19 cellular contexts compared by ENCODE assay signal in genomic region chr14:81889529-81889928, GRCh38.
"Had no signal": no experiment of that assay in that cellular context is flagged by ENCODE, and none has a peak within 500 bp of the region (broad histone marks: within the 10 kb centered on the region; RNA-seq: fewer than 3 reads in every experiment).

No MANE protein-coding gene starts in this region.

- DNase-seq: effector memory CD4-positive, alpha-beta T cell; gastrocnemius medialis; islet precursor cell; left lung; mesenchymal stem cell; midbrain; occipital lobe; pancreas; psoas muscle; retina; sigmoid colon; stimulated activated CD4-positive, alpha-beta T cell treated with anti-CD3 and anti-CD28 coated beads, Interleukin-2, amount 100 ng/mL, for 24 hours; stimulated activated CD4-positive, alpha-beta T cell treated with anti-CD3 and anti-CD28 coated beads, Interleukin-4, amount 100 ng/mL, for 4 hours; stimulated activated naive B cell treated with anti-CD40 and anti-IgM and Interleukin-4, amounts not matched to agents 10 μg/mL and 1 μg/mL and 100 μg/mL, for 72 hours; stimulated activated naive CD8-positive, alpha-beta T cell treated with anti-CD3 and anti-CD28 coated beads, Interleukin-15, amount 100 ng/mL, for 72 hours; substantia nigra; transverse colon had no signal

- H3K27me3 Mint-ChIP-seq: stimulated activated naive B cell treated with anti-CD40 and anti-IgM and Interleukin-4, amounts not matched to agents 10 μg/mL and 1 μg/mL and 100 μg/mL, for 72 hours; stimulated activated naive CD8-positive, alpha-beta T cell treated with anti-CD3 and anti-CD28 coated beads, Interleukin-15, amount 100 ng/mL, for 72 hours had no signal

- H3K27ac Mint-ChIP-seq: nephron; stimulated activated naive B cell treated with anti-CD40 and anti-IgM and Interleukin-4, amounts not matched to agents 10 μg/mL and 1 μg/mL and 100 μg/mL, for 72 hours; stimulated activated naive CD8-positive, alpha-beta T cell treated with anti-CD3 and anti-CD28 coated beads, Interleukin-15, amount 100 ng/mL, for 72 hours had no signal

- H3K4me3 Mint-ChIP-seq: nephron; stimulated activated naive B cell treated with anti-CD40 and anti-IgM and Interleukin-4, amounts not matched to agents 10 μg/mL and 1 μg/mL and 100 μg/mL, for 72 hours; stimulated activated naive CD8-positive, alpha-beta T cell treated with anti-CD3 and anti-CD28 coated beads, Interleukin-15, amount 100 ng/mL, for 72 hours had no signal

- H3K4me1 Mint-ChIP-seq: nephron; stimulated activated naive B cell treated with anti-CD40 and anti-IgM and Interleukin-4, amounts not matched to agents 10 μg/mL and 1 μg/mL and 100 μg/mL, for 72 hours; stimulated activated naive CD8-positive, alpha-beta T cell treated with anti-CD3 and anti-CD28 coated beads, Interleukin-15, amount 100 ng/mL, for 72 hours had no signal

- ATAC-seq: esophagus mucosa; gastrocnemius medialis; left lung; pancreas; psoas muscle; stimulated activated naive B cell treated with anti-CD40 and anti-IgM and Interleukin-4, amounts not matched to agents 10 μg/mL and 1 μg/mL and 100 μg/mL, for 72 hours; stimulated activated naive CD8-positive, alpha-beta T cell treated with anti-CD3 and anti-CD28 coated beads, Interleukin-15, amount 100 ng/mL, for 72 hours had no signal

- H3K9me3 Mint-ChIP-seq: nephron had no signal

- H3K36me3 Mint-ChIP-seq: stimulated activated naive B cell treated with anti-CD40 and anti-IgM and Interleukin-4, amounts not matched to agents 10 μg/mL and 1 μg/mL and 100 μg/mL, for 72 hours had no signal
